ENCODE assay signal across 6 cellular contexts in genomic region chr1:16955186-16955585, GRCh38. TPM values are rescaled to one million over a fixed set of nuclear protein-coding genes. Genes with fewer than 3 reads are reported as not detected.
"Had no signal": no experiment of that assay in that cellular context is flagged by ENCODE, and none has a peak within 500 bp of the region (broad histone marks: within the 10 kb centered on the region; RNA-seq: fewer than 3 reads in every experiment).

No MANE protein-coding gene starts in this region.

- DNase-seq: IMR-90, KBM-7, KG1 had no signal

- H3K4me3 ChIP-seq: K562 had no signal

- H3K27ac ChIP-seq: HL-60 had no signal

- ATAC-seq: K562 had no signal

RNA-seq across cellular contexts. Expression of gene MFAP2, which starts 25.2 kb away (rescaled TPM):
- polyA plus RNA-seq: K562 had no signal

RNA-seq across cellular contexts. Expression of gene RNU1-2, which starts 59.4 kb away (rescaled TPM):
- polyA plus RNA-seq: IgD-negative memory B cell, IMR-90 had no signal
